ENCODE assay signal across 8 cellular contexts in genomic region chr10:28628184-28628893, GRCh38. TPM values are rescaled to one million over a fixed set of nuclear protein-coding genes. Genes with fewer than 3 reads are reported as not detected.
DNase-seq lines count a peak whose midpoint lies in the region; ATAC-seq and TF ChIP-seq lines count a peak whose summit lies in the region.

No MANE protein-coding gene starts in this region.

- H3K36me3 ChIP-seq in CD8-positive, alpha-beta T cell (ENCODE audit: insufficient read depth, low read length), result no peaks in the 10 kb centered on the region

- CTCF ChIA-PET in CD8-positive, alpha-beta T cell (lab: Charles Lee), result interaction anchor here (0.6 to 1.8 kb wide), 8 partner anchors 9 to 1494 kb away, joined by 3 to 11 read pairs (median 4); no protein-coding TSS in a partner anchor

- H3K4me3 Mint-ChIP-seq in CD8-positive, alpha-beta T cell, result no peak overlapping the region

- TF ChIP-seq CTCF in CD8-positive, alpha-beta T cell (IDR thresholded peaks at IDR 0.05), result peak; percentile 88
- peak; percentile 91 for TF ChIP-seq CTCF in GM20000 (IDR thresholded peaks at IDR 0.05; ENCODE audit: extremely low read depth, missing control alignments)
- peak; percentile 89 for TF ChIP-seq CTCF in foreskin fibroblast (IDR thresholded peaks at IDR 0.05; ENCODE audit: low read depth, low read length)

- no peaks in the 10 kb centered on the region for H3K36me3 Mint-ChIP-seq in CD8-positive, alpha-beta T cell

- no peaks in the 10 kb centered on the region for H3K27me3 ChIP-seq in CD8-positive, alpha-beta T cell (ENCODE audit: insufficient read depth, low read length)

- intact Hi-C loops in CD8-positive, alpha-beta T cell (cut with DNase I, micrococcal nuclease), result loop anchor here in 1 of 2 experiments (2.0 kb wide), 1 partner anchor 676 kb away; no protein-coding TSS in a partner anchor

- POLR2A ChIA-PET in CD8-positive, alpha-beta T cell (lab: Charles Lee), result interaction anchor here (0.5 to 1.2 kb wide), 3 partner anchors 13 to 1625 kb away, joined by 3 to 9 read pairs (median 4); no protein-coding TSS in a partner anchor

- no peak overlapping the region for H3K27ac ChIP-seq in CD8-positive, alpha-beta T cell (ENCODE audit: low read depth, low read length)

- no peaks in the 10 kb centered on the region for H3K9me3 ChIP-seq in CD8-positive, alpha-beta T cell (ENCODE audit: low read length)

- H3K4me1 Mint-ChIP-seq in CD8-positive, alpha-beta T cell (ENCODE audit: low read depth), result peaks cover 15% of the 10 kb centered on the region

- no peaks in the 10 kb centered on the region for H3K4me1 ChIP-seq in CD8-positive, alpha-beta T cell (ENCODE audit: insufficient read depth, low read length)

- no peaks in the 10 kb centered on the region for H3K9me3 Mint-ChIP-seq in CD8-positive, alpha-beta T cell

- no peak overlapping the region for H3K27ac Mint-ChIP-seq in CD8-positive, alpha-beta T cell

- peak; percentile 26 to 74 (median 65) for DNase-seq in CD8-positive, alpha-beta T cell
- DNase-seq in GM20000 (ENCODE audit: low spot score) (peak; percentile 66), RPMI8226 (peak; percentile 81), foreskin fibroblast (peak; percentile 60 to 89), non-pigmented ciliary epithelial cell (ENCODE audit: low read depth) (peak; percentile 46), superior temporal gyrus (ENCODE audit: extremely low spot score) (peak; percentile 91)
- DNase-seq in Jurkat, Clone E6-1 (ENCODE audit: low read depth, low spot score), result peak; percentile 44
- peak; percentile 27 to 33 for DNase-seq in activated T-helper 1 cell treated with anti-CD3 and anti-CD28 coated beads, Interleukin-2, amount 50 U/mL, for 16 hours (ENCODE audit: low read depth in 1 of 2, low spot score in 1 of 2)

- H3K27me3 Mint-ChIP-seq in CD8-positive, alpha-beta T cell (ENCODE audit: low read depth), result peaks cover 24% of the 10 kb centered on the region

- ATAC-seq in CD8-positive, alpha-beta T cell, result peak; percentile 84

- H3K4me3 ChIP-seq in CD8-positive, alpha-beta T cell (ENCODE audit: low read depth, low read length), result no peak overlapping the region
- H3K4me3 ChIP-seq in Jurkat, Clone E6-1 (ENCODE audit: low read length), result no peak overlapping the region
- no peak overlapping the region for H3K4me3 ChIP-seq in foreskin fibroblast (ENCODE audit: low read depth in 1 of 2, low read length in 2 of 2)

RNA-seq across cellular contexts. Expression of gene BAMBI, which starts 49.0 kb away (rescaled TPM):
- 1 to 10 TPM; 3.5 to 3.6 TPM for total RNA-seq in CD8-positive, alpha-beta T cell
- polyA plus RNA-seq in Jurkat, Clone E6-1 (2012; ENCODE audit: insufficient read depth, insufficient read length), result 48.4 TPM

Comparison
In these comparisons a context has a peak if more than half of its experiments do, and no peak if none do; other contexts are left out.
1. DNase-seq: peak in every context shown above with its lines; median percentile 91 in superior temporal gyrus; 81 in RPMI8226; 74 in foreskin fibroblast; 66 in GM20000; 65 in CD8-positive, alpha-beta T cell; 46 in non-pigmented ciliary epithelial cell; 44 in Jurkat, Clone E6-1; 30 in activated T-helper 1 cell treated with anti-CD3 and anti-CD28 coated beads, Interleukin-2, amount 50 U/mL, for 16 hours.